In genomic region chr5:61301820-61302563, GRCh38 we compare ENCODE assay signal across 8 cellular contexts. TPM values are rescaled to one million over a fixed set of nuclear protein-coding genes. Genes with fewer than 3 reads are reported as not detected.
DNase-seq lines count a peak whose midpoint lies in the region; ATAC-seq and TF ChIP-seq lines count a peak whose summit lies in the region.

No MANE protein-coding gene starts in this region.

- H3K27ac ChIP-seq in left lung (peak overlapping the region; percentile 63 to 79), upper lobe of left lung (peak overlapping the region; percentile 38 to 74 (median 60))

- H3K36me3 ChIP-seq in left lung (no peaks in the 10 kb centered on the region), upper lobe of left lung (no peaks in the 10 kb centered on the region)

- H3K9me3 ChIP-seq in left lung, result no peaks in the 10 kb centered on the region
- no peaks in the 10 kb centered on the region for H3K9me3 ChIP-seq in upper lobe of left lung

- TF ChIP-seq EP300 in upper lobe of left lung (IDR thresholded peaks at IDR 0.05), result peak in 1 of 4 donors; percentile 7

- 65 to 74% methylated on average over 11 of the region's 11 CpGs for WGBS in upper lobe of left lung, 2 donors

- ATAC-seq in left lung (peak; percentile 90), upper lobe of left lung (ENCODE audit: low FRiP score in 2 of 2) (peak; percentile 91 to 94), GM18520 (IDR thresholded peaks at IDR 0.05; ENCODE audit: unreplicated experiment) (no peak), HG02870 (IDR thresholded peaks at IDR 0.05; ENCODE audit: unreplicated experiment) (no peak)

- intact Hi-C loops in left lung (cut with DNase I), result no loop called here

- TF ChIP-seq CTCF in left lung (IDR thresholded peaks at IDR 0.05), result no peak
- TF ChIP-seq CTCF in upper lobe of left lung (IDR thresholded peaks at IDR 0.05), result no peak

- H3K4me1 ChIP-seq in left lung (peaks cover 17 to 31% of the 10 kb centered on the region in 2 donors), upper lobe of left lung (peaks cover 19 to 33% (median 29%) of the 10 kb centered on the region in 4 donors)

- DNase-seq in M059J (ENCODE audit: low read depth), result peak; percentile 99
- DNase-seq in cerebellar cortex (ENCODE audit: low spot score), result peak; percentile 12
- DNase-seq in left lung, result peak; percentile 75 to 81
- DNase-seq in upper lobe of left lung, result peak in 1 of 2 donors; percentile 86
- DNase-seq in activated CD4-positive, alpha-beta T cell treated with anti-CD3 and anti-CD28 coated beads, Interleukin-2, amount 50 U/mL, for 4 hours, result no peak
- DNase-seq in stimulated activated naive CD4-positive, alpha-beta T cell (lab: John Stamatoyannopoulos, UW), result no peak

- peak in 1 of 4 donors; percentile 42 for TF ChIP-seq POLR2A in upper lobe of left lung (IDR thresholded peaks at IDR 0.05)

- H3K4me3 ChIP-seq in left lung, result no peak overlapping the region
- no peak overlapping the region for H3K4me3 ChIP-seq in upper lobe of left lung

- H3K27me3 ChIP-seq in left lung (no peaks in the 10 kb centered on the region), upper lobe of left lung (no peaks in the 10 kb centered on the region)

RNA-seq across cellular contexts. Expression of gene ZSWIM6, which starts 30.1 kb away (rescaled TPM):
- 5.3 and 10.9 TPM in 2 replicates for total RNA-seq in M059J (2014; rRNA removed; shearing (Covaris generic))
- total RNA-seq in left lung, result 10 to 100 TPM; 17.5 to 20.3 TPM
- total RNA-seq in upper lobe of left lung, result 10 to 100 TPM; 10.5 to 22.3 (median 15.7) TPM

Comparison
In these comparisons a context has a peak if more than half of its experiments do, and no peak if none do; other contexts are left out.
1. DNase-seq: peak in M059J (single experiment), cerebellar cortex (single experiment) and left lung (2 of 2); none in activated CD4-positive, alpha-beta T cell treated with anti-CD3 and anti-CD28 coated beads, Interleukin-2, amount 50 U/mL, for 4 hours (0 of 2) and stimulated activated naive CD4-positive, alpha-beta T cell (0 of 6).
2. ATAC-seq: peak in left lung (single experiment) and upper lobe of left lung (2 of 2); none in GM18520 (single experiment) and HG02870 (single experiment).